ENCODE assay signal across 20 cellular contexts in genomic region chr1:68322096-68322495, GRCh38.
"Had no signal": no experiment of that assay in that cellular context is flagged by ENCODE, and none has a peak within 500 bp of the region (broad histone marks: within the 10 kb centered on the region; RNA-seq: fewer than 3 reads in every experiment).

No MANE protein-coding gene starts in this region.

- ATAC-seq: activated CD4-positive, alpha-beta T cell treated with anti-CD3 and anti-CD28 coated beads for 36 hours; activated CD8-positive, alpha-beta T cell treated with anti-CD3 and anti-CD28 coated beads, Interleukin-2, amount 10 ng/mL, durations not matched to agents 7 days and 5 days; activated naive CD8-positive, alpha-beta T cell treated with anti-CD3 and anti-CD28 coated beads, Interleukin-2, amount 50 U/mL, for 24 hours; left lobe of liver; pancreas; stimulated activated naive CD8-positive, alpha-beta T cell treated with anti-CD3 and anti-CD28 coated beads, Interleukin-15, amount 100 ng/mL, for 72 hours had no signal

- H3K36me3 ChIP-seq: cardiac muscle cell, heart left ventricle, pancreas, tibial nerve, WERI-Rb-1 had no signal

- H3K27ac Mint-ChIP-seq: activated CD4-positive, alpha-beta T cell treated with anti-CD3 and anti-CD28 coated beads for 36 hours; activated CD8-positive, alpha-beta T cell treated with anti-CD3 and anti-CD28 coated beads, Interleukin-2, amount 10 ng/mL, durations not matched to agents 7 days and 5 days; activated naive CD8-positive, alpha-beta T cell treated with anti-CD3 and anti-CD28 coated beads, Interleukin-2, amount 50 U/mL, for 24 hours; activated T-helper 1 cell treated with anti-CD3 and anti-CD28 coated beads, Interleukin-12 subunit alpha, Interleukin-12 subunit beta, Interleukin-2, Interleukin-4 antibody, amounts not matched to agents 30 ng/mL and 10 ng/mL and 1 ng/mL, durations not matched to agents 14 hours and 24 hours and 36 hours; stimulated activated naive CD8-positive, alpha-beta T cell treated with anti-CD3 and anti-CD28 coated beads, Interleukin-15, amount 100 ng/mL, for 72 hours had no signal

- H3K27ac ChIP-seq: pancreas, SK-N-MC, WERI-Rb-1 had no signal

- DNase-seq: activated CD4-positive, alpha-beta T cell treated with anti-CD3 and anti-CD28 coated beads for 36 hours; activated CD8-positive, alpha-beta memory T cell treated with anti-CD3 and anti-CD28 coated beads, Interleukin-2, amount 50 U/mL, for 48 hours; activated CD8-positive, alpha-beta T cell treated with anti-CD3 and anti-CD28 coated beads, Interleukin-2, amount 10 ng/mL, durations not matched to agents 7 days and 5 days; activated naive CD4-positive, alpha-beta T cell treated with Interleukin-2 at 50 U/mL for 16 hours; activated naive CD8-positive, alpha-beta T cell treated with anti-CD3 and anti-CD28 coated beads, Interleukin-2, amount 50 U/mL, for 24 hours; effector CD4-positive, alpha-beta T cell; heart left ventricle; islet precursor cell; pancreas; retina; stimulated activated CD4-positive, alpha-beta T cell treated with anti-CD3 and anti-CD28 coated beads, Interleukin-4, amount 100 ng/mL, for 4 hours; stimulated activated naive CD8-positive, alpha-beta T cell treated with anti-CD3 and anti-CD28 coated beads, Interleukin-15, amount 100 ng/mL, for 72 hours; T-helper 1 cell; WERI-Rb-1 had no signal

- H3K27me3 Mint-ChIP-seq: activated CD4-positive, alpha-beta T cell treated with anti-CD3 and anti-CD28 coated beads for 36 hours; activated naive CD8-positive, alpha-beta T cell treated with anti-CD3 and anti-CD28 coated beads, Interleukin-2, amount 50 U/mL, for 24 hours had no signal

- H3K27me3 ChIP-seq: cardiac muscle cell, heart left ventricle, pancreas, tibial nerve had no signal

- H3K9me3 Mint-ChIP-seq: activated naive CD8-positive, alpha-beta T cell treated with anti-CD3 and anti-CD28 coated beads, Interleukin-2, amount 50 U/mL, for 24 hours; activated T-helper 1 cell treated with anti-CD3 and anti-CD28 coated beads, Interleukin-12 subunit alpha, Interleukin-12 subunit beta, Interleukin-2, Interleukin-4 antibody, amounts not matched to agents 30 ng/mL and 10 ng/mL and 1 ng/mL, durations not matched to agents 14 hours and 24 hours and 36 hours; stimulated activated naive CD8-positive, alpha-beta T cell treated with anti-CD3 and anti-CD28 coated beads, Interleukin-15, amount 100 ng/mL, for 72 hours had no signal

- H3K4me1 ChIP-seq: heart left ventricle had no signal

- H3K4me1 Mint-ChIP-seq: activated CD4-positive, alpha-beta T cell treated with anti-CD3 and anti-CD28 coated beads for 36 hours; activated naive CD8-positive, alpha-beta T cell treated with anti-CD3 and anti-CD28 coated beads, Interleukin-2, amount 50 U/mL, for 24 hours; stimulated activated naive CD8-positive, alpha-beta T cell treated with anti-CD3 and anti-CD28 coated beads, Interleukin-15, amount 100 ng/mL, for 72 hours had no signal

- H3K4me3 ChIP-seq: cardiac muscle cell, heart left ventricle, pancreas, SK-N-MC, skin epidermis, tibial nerve had no signal

- H3K4me3 Mint-ChIP-seq: activated CD4-positive, alpha-beta T cell treated with anti-CD3 and anti-CD28 coated beads for 36 hours; activated CD8-positive, alpha-beta T cell treated with anti-CD3 and anti-CD28 coated beads, Interleukin-2, amount 10 ng/mL, durations not matched to agents 7 days and 5 days; activated naive CD8-positive, alpha-beta T cell treated with anti-CD3 and anti-CD28 coated beads, Interleukin-2, amount 50 U/mL, for 24 hours; activated T-helper 1 cell treated with anti-CD3 and anti-CD28 coated beads, Interleukin-12 subunit alpha, Interleukin-12 subunit beta, Interleukin-2, Interleukin-4 antibody, amounts not matched to agents 30 ng/mL and 10 ng/mL and 1 ng/mL, durations not matched to agents 14 hours and 24 hours and 36 hours; stimulated activated naive CD8-positive, alpha-beta T cell treated with anti-CD3 and anti-CD28 coated beads, Interleukin-15, amount 100 ng/mL, for 72 hours had no signal

- H3K9me3 ChIP-seq: heart left ventricle, pancreas, tibial nerve had no signal
